In genomic region chr13:98419786-98420559, GRCh38 we compare ENCODE assay signal across 19 cellular contexts.
DNase-seq lines count a peak whose midpoint lies in the region; ATAC-seq and TF ChIP-seq lines count a peak whose summit lies in the region.
"Had no signal": no experiment of that assay in that cellular context is flagged by ENCODE, and none has a peak within 500 bp of the region (broad histone marks: within the 10 kb centered on the region; RNA-seq: fewer than 3 reads in every experiment).

No MANE protein-coding gene starts in this region.

- no peaks in the 10 kb centered on the region for H3K27me3 ChIP-seq in stomach

- no peaks in the 10 kb centered on the region for H3K27me3 Mint-ChIP-seq in T-helper 2 cell treated with Interferon-gamma antibody and Interleukin-4, amounts not matched to agents 5 μg/mL and 100 μg/mL, for 36 hours (ENCODE audit: low read depth)

- peaks cover 5 to 27% (median 20%) of the 10 kb centered on the region in 4 donors for H3K4me1 ChIP-seq in stomach
- H3K4me1 ChIP-seq: HAP-1 had no signal

- intact Hi-C loops in stomach (cut with DNase I; ENCODE audit: low total_unique reads), result no loop called here

- H3K4me1 Mint-ChIP-seq in T-helper 2 cell treated with Interferon-gamma antibody and Interleukin-4, amounts not matched to agents 5 μg/mL and 100 μg/mL, for 36 hours (ENCODE audit: low read depth), result no peaks in the 10 kb centered on the region

- TF ChIP-seq EP300 in stomach (IDR thresholded peaks at IDR 0.05), result no peak

- no peak for TF ChIP-seq CTCF in stomach (IDR thresholded peaks at IDR 0.05)

- H3K4me3 Mint-ChIP-seq in T-helper 2 cell treated with Interferon-gamma antibody and Interleukin-4, amounts not matched to agents 5 μg/mL and 100 μg/mL, for 36 hours, result no peak overlapping the region

- peaks cover 0 to 48% (median 26%) of the 10 kb centered on the region in 4 donors for H3K36me3 ChIP-seq in stomach
- H3K36me3 ChIP-seq: HAP-1 had no signal

- no peak overlapping the region for H3K4me3 ChIP-seq in stomach
- H3K4me3 ChIP-seq: GM12878, GM23248, HAP-1 had no signal

- 62 to 80% (median 73%) methylated on average over 14 of the region's 14 CpGs for WGBS in stomach, 5 donors

- no peak overlapping the region for H3K27ac Mint-ChIP-seq in T-helper 2 cell treated with Interferon-gamma antibody and Interleukin-4, amounts not matched to agents 5 μg/mL and 100 μg/mL, for 36 hours

- H3K9me3 Mint-ChIP-seq in T-helper 2 cell treated with Interferon-gamma antibody and Interleukin-4, amounts not matched to agents 5 μg/mL and 100 μg/mL, for 36 hours, result no peaks in the 10 kb centered on the region

- no peak for ATAC-seq in GM19395 (IDR thresholded peaks at IDR 0.05; ENCODE audit: unreplicated experiment)
- ATAC-seq: GM12878 had no signal

- peak overlapping the region; percentile 4 to 76 (median 30) for H3K27ac ChIP-seq in stomach
- H3K27ac ChIP-seq: GM23248, RWPE1 had no signal

- H3K36me3 Mint-ChIP-seq in T-helper 2 cell treated with Interferon-gamma antibody and Interleukin-4, amounts not matched to agents 5 μg/mL and 100 μg/mL, for 36 hours (ENCODE audit: low read depth), result no peaks in the 10 kb centered on the region

- no peaks in the 10 kb centered on the region for H3K9me3 ChIP-seq in stomach
- H3K9me3 ChIP-seq: Caco-2, HAP-1 had no signal

- DNase-seq in DMS79 treated with DMSO at 0.1 percent for 48 hours (lab: John Stamatoyannopoulos, UW), result peak; percentile 83
- DNase-seq in NCI-H748 treated with DMSO at 0.1 percent for 48 hours (lab: John Stamatoyannopoulos, UW), result peak; percentile 37
- peak; percentile 57 for DNase-seq in mesenteric fat pad (ENCODE audit: low spot score)
- DNase-seq in stomach, result no peak
- DNase-seq in T-helper 2 cell treated with Interferon-gamma antibody and Interleukin-4, amounts not matched to agents 5 μg/mL and 100 μg/mL, for 36 hours (ENCODE audit: low spot score), result no peak
- DNase-seq in HuH-7 (ENCODE audit: low spot score), result no peak
- DNase-seq: AML-193, EL, GM23248, MM.1S, NCI-H1092, NCI-H1436 treated with DMSO at 0.1 percent for 48 hours, NCI-H2081, NCI-H510A had no signal

- no peak for TF ChIP-seq POLR2A in stomach (IDR thresholded peaks at IDR 0.05)

Comparison
In these comparisons a context has a peak if more than half of its experiments do, and no peak if none do; other contexts are left out.
1. DNase-seq: peak in DMS79 treated with DMSO at 0.1 percent for 48 hours (single experiment), NCI-H748 treated with DMSO at 0.1 percent for 48 hours (single experiment) and mesenteric fat pad (single experiment); none in stomach (single experiment), T-helper 2 cell treated with Interferon-gamma antibody and Interleukin-4, amounts not matched to agents 5 μg/mL and 100 μg/mL, for 36 hours (single experiment) and HuH-7 (single experiment).